Comparison of ENCODE assay signal across 2 cellular contexts in genomic region chr11:19727246-19727645, GRCh38.
A peak's percentile ranks its signal among the peaks of the same experiment; 100 is the strongest.
TF ChIP-seq lines count a peak whose summit lies in the region.

No MANE protein-coding gene starts in this region.

TF ChIP-seq in HEK293, 187 proteins besides CTCF, POLR2A, EP300 and RAD21 (continued from another document):
- TF ChIP-seq, protein P1, sequence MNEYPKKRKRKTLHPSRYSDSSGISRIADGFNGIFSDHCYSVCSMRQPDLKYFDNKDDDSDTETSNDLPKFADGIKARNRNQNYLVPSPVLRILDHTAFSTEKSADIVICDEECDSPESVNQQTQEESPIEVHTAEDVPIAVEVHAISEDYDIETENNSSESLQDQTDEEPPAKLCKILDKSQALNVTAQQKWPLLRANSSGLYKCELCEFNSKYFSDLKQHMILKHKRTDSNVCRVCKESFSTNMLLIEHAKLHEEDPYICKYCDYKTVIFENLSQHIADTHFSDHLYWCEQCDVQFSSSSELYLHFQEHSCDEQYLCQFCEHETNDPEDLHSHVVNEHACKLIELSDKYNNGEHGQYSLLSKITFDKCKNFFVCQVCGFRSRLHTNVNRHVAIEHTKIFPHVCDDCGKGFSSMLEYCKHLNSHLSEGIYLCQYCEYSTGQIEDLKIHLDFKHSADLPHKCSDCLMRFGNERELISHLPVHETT (tag by site-specific recombination; IDR thresholded peaks at IDR 0.05) = no peak
- TF ChIP-seq, protein P2, sequence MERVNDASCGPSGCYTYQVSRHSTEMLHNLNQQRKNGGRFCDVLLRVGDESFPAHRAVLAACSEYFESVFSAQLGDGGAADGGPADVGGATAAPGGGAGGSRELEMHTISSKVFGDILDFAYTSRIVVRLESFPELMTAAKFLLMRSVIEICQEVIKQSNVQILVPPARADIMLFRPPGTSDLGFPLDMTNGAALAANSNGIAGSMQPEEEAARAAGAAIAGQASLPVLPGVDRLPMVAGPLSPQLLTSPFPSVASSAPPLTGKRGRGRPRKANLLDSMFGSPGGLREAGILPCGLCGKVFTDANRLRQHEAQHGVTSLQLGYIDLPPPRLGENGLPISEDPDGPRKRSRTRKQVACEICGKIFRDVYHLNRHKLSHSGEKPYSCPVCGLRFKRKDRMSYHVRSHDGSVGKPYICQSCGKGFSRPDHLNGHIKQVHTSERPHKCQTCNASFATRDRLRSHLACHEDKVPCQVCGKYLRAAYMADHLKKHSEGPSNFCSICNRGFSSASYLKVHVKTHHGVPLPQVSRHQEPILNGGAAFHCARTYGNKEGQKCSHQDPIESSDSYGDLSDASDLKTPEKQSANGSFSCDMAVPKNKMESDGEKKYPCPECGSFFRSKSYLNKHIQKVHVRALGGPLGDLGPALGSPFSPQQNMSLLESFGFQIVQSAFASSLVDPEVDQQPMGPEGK (tag by site-specific recombination; IDR thresholded peaks at IDR 0.05) = peak; percentile 33; the same call in 1 of the 2 replicates

TF ChIP-seq in K562, 482 proteins besides CTCF, POLR2A, EP300 and RAD21 (continued from another document):
- TF ChIP-seq ETS1 (conservative IDR thresholded peaks at IDR 0.05; ENCODE audit: control insufficient read depth, low read depth, low read length) (no peak), SLC30A9 (CRISPR knock-in tag; IDR thresholded peaks at IDR 0.05) (no peak), DMBX1 (CRISPR knock-in tag; IDR thresholded peaks at IDR 0.05; ENCODE audit: borderline replicate concordance) (no peak), NFIC (IDR thresholded peaks at IDR 0.05) (peak; percentile 38), DEAF1 (CRISPR knock-in tag; IDR thresholded peaks at IDR 0.05) (no peak), GMEB1 (CRISPR knock-in tag; IDR thresholded peaks at IDR 0.05) (no peak), HES1 (IDR thresholded peaks at IDR 0.05; ENCODE audit: low read depth) (no peak), XRCC5 (IDR thresholded peaks at IDR 0.05; ENCODE audit: low read depth, low read length) (no peak), ZNF140 (CRISPR knock-in tag; IDR thresholded peaks at IDR 0.05) (no peak), CEBPB (tag; IDR thresholded peaks at IDR 0.05) (0 out of 2 replicates have a peak, but pooled peaks have one; percentile 18), KLF10 (CRISPR knock-in tag; IDR thresholded peaks at IDR 0.05) (no peak), BRD9 (IDR thresholded peaks at IDR 0.05; ENCODE audit: low read depth, partially characterized antibody) (no peak), RBM25 (IDR thresholded peaks at IDR 0.05; ENCODE audit: low read depth, low read length, severe bottlenecking) (no peak), ZNF12 (CRISPR knock-in tag; IDR thresholded peaks at IDR 0.05) (no peak), ZNF551 (CRISPR knock-in tag; IDR thresholded peaks at IDR 0.05) (no peak), SP1 (CRISPR knock-in tag; IDR thresholded peaks at IDR 0.05) (no peak), MECOM (CRISPR knock-in tag; IDR thresholded peaks at IDR 0.05) (no peak), ERF (CRISPR knock-in tag; IDR thresholded peaks at IDR 0.05) (no peak), HNRNPL (IDR thresholded peaks at IDR 0.05; ENCODE audit: low read depth, low read length) (no peak), ELK1 (CRISPR knock-in tag; IDR thresholded peaks at IDR 0.05) (no peak), MYC (IDR thresholded peaks at IDR 0.05; ENCODE audit: low read depth, low read length) (peak; percentile 42), MYC (CRISPR knock-in tag; IDR thresholded peaks at IDR 0.05; ENCODE audit: borderline replicate concordance, low read depth) (no peak), ZBTB43 (CRISPR knock-in tag; IDR thresholded peaks at IDR 0.05) (no peak), HINFP (tag; conservative IDR thresholded peaks at IDR 0.05; ENCODE audit: low read depth) (no peak)
- TF ChIP-seq, protein P3, sequence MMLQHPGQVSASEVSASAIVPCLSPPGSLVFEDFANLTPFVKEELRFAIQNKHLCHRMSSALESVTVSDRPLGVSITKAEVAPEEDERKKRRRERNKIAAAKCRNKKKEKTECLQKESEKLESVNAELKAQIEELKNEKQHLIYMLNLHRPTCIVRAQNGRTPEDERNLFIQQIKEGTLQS (IDR thresholded peaks at IDR 0.05) = peak; percentile 55
- TF ChIP-seq, protein P3 (CRISPR knock-in tag; conservative IDR thresholded peaks at IDR 0.05) = no peak
